In genomic region chr17:76530826-76531500, GRCh38 we compare ENCODE assay signal across 11 cellular contexts. TPM values are rescaled to one million over a fixed set of nuclear protein-coding genes. Genes with fewer than 3 reads are reported as not detected.
DNase-seq lines count a peak whose midpoint lies in the region; ATAC-seq and TF ChIP-seq lines count a peak whose summit lies in the region.
"Had no signal": no experiment of that assay in that cellular context is flagged by ENCODE, and none has a peak within 500 bp of the region (broad histone marks: within the 10 kb centered on the region; RNA-seq: fewer than 3 reads in every experiment).

No MANE protein-coding gene starts in this region.

- TF ChIP-seq CTCF in MM.1S (IDR thresholded peaks at IDR 0.05; ENCODE audit: low read length) (no peak), coronary artery (IDR thresholded peaks at IDR 0.05) (no peak), stomach (IDR thresholded peaks at IDR 0.05) (no peak), GM23338 (conservative IDR thresholded peaks at IDR 0.05; ENCODE audit: low read depth in 2 of 2) (no peak)

- H3K4ac ChIP-seq in mesenchymal stem cell (ENCODE audit: low read depth in 1 of 2, low read length in 2 of 2) = peak overlapping the region; percentile 91 to 99

- H3K4me1 ChIP-seq in MM.1S (ENCODE audit: low read length) (peaks cover 5% of the 10 kb centered on the region; the same call in 1 of the 2 replicates), mesenchymal stem cell (ENCODE audit: control insufficient read depth, insufficient read depth, low read depth, low read length) (peaks cover 44% of the 10 kb centered on the region), stomach (peaks cover 31 to 59% (median 41%) of the 10 kb centered on the region in 4 donors), GM23338 (ENCODE audit: insufficient read depth) (peaks cover 9% of the 10 kb centered on the region; the same call in 1 of the 2 replicates)

- ATAC-seq in HG03520 (IDR thresholded peaks at IDR 0.05; ENCODE audit: unreplicated experiment) (no peak), HG02973 (IDR thresholded peaks at IDR 0.05; ENCODE audit: unreplicated experiment) (no peak), GM23338 (no peak)

- intact Hi-C loops in stomach (cut with DNase I; ENCODE audit: low total_unique reads) = no loop called here

- H3F3A ChIP-seq in MM.1S (ENCODE audit: insufficient read depth, low read length) = no peaks in the 10 kb centered on the region
- 0 out of 2 replicates have a peak, but pooled peaks cover 5% of the 10 kb centered on the region for H3F3A ChIP-seq in GM23338 (replicated peaks; ENCODE audit: low read depth)

- TF ChIP-seq POLR2A in stomach (IDR thresholded peaks at IDR 0.05) = no peak

- H3K4me3 ChIP-seq in MM.1S (ENCODE audit: low read length) (no peak overlapping the region), coronary artery (peak overlapping the region; percentile 14), mesenchymal stem cell (ENCODE audit: insufficient read depth in 1 of 2, low read depth in 1 of 2, low read length in 2 of 2) (no peak overlapping the region), stomach (no peak overlapping the region), GM23338 (no peak overlapping the region)

- H3K18ac ChIP-seq in mesenchymal stem cell (ENCODE audit: low read depth in 1 of 2, low read length in 2 of 2) = peak overlapping the region; percentile 94 to 99

- H4K91ac ChIP-seq in mesenchymal stem cell (ENCODE audit: low read length) = peak overlapping the region; percentile 100

- DNase-seq in MM.1S (no peak), coronary artery (ENCODE audit: low spot score) (no peak), mesenchymal stem cell (no peak), stomach (no peak), NCI-H2171 (lab: John Stamatoyannopoulos, UW) (no peak), GM23338 (ENCODE audit: low spot score) (no peak)
- DNase-seq: activated T-cell treated with anti-CD3 and anti-CD28 coated beads, Interleukin-2, amount 50 U/mL, for 48 hours; NCI-H2107 had no signal

- no peaks in the 10 kb centered on the region for H3K9me2 ChIP-seq in MM.1S (replicated peaks; ENCODE audit: insufficient read depth, low read length)
- H3K9me2 ChIP-seq in GM23338 (ENCODE audit: insufficient read depth) = no peaks in the 10 kb centered on the region

- no peak overlapping the region for H2BK5ac ChIP-seq in mesenchymal stem cell (ENCODE audit: low read depth, low read length, poor library complexity, severe bottlenecking)

- H3K4me1 Mint-ChIP-seq in GM23338 = peaks cover 30% of the 10 kb centered on the region

- H3K36me3 ChIP-seq in MM.1S (replicated peaks; ENCODE audit: insufficient read depth, low read length) (no peaks in the 10 kb centered on the region), mesenchymal stem cell (ENCODE audit: control insufficient read depth in 1 of 2, insufficient read depth in 2 of 2, low read depth in 1 of 2, low read length in 2 of 2) (peaks cover 4 to 22% of the 10 kb centered on the region in 2 experiments), stomach (no peaks in the 10 kb centered on the region), GM23338 (ENCODE audit: insufficient read depth) (no peaks in the 10 kb centered on the region)

- 88% methylated on average over 33 of the region's 33 CpGs for WGBS in mesenchymal stem cell
- 81 to 100% (median 86%) methylated on average over 1 to 33 of the region's 33 CpGs for WGBS in stomach, 5 donors

- H3K79me1 ChIP-seq in mesenchymal stem cell (replicated peaks; ENCODE audit: low read length, poor library complexity, severe bottlenecking) = no peaks in the 10 kb centered on the region

- H3K9me3 Mint-ChIP-seq in GM23338 = no peaks in the 10 kb centered on the region

- H4K20me1 ChIP-seq in MM.1S (ENCODE audit: insufficient read depth, low read length) (no peaks in the 10 kb centered on the region), GM23338 (replicated peaks; ENCODE audit: insufficient read depth) (no peaks in the 10 kb centered on the region)

- H3K14ac ChIP-seq in mesenchymal stem cell (ENCODE audit: low read length in 2 of 2) = peak overlapping the region in 1 of 2 experiments; percentile 95

- no peak overlapping the region for H3K27ac Mint-ChIP-seq in GM23338

- H3K4me2 ChIP-seq in MM.1S (ENCODE audit: low read depth, low read length) (no peak overlapping the region), mesenchymal stem cell (ENCODE audit: low read length, poor library complexity, severe bottlenecking) (no peak overlapping the region), GM23338 (no peak overlapping the region)

- H3K79me2 ChIP-seq in MM.1S (ENCODE audit: low read length) (no peaks in the 10 kb centered on the region), GM23338 (replicated peaks; ENCODE audit: insufficient read depth) (no peaks in the 10 kb centered on the region)

- peak overlapping the region; percentile 93 for H4K8ac ChIP-seq in mesenchymal stem cell (ENCODE audit: low read length)

- peak overlapping the region in 1 of 2 experiments; percentile 56 for H3K23ac ChIP-seq in mesenchymal stem cell (ENCODE audit: low read length in 2 of 2)

- H3K4me3 Mint-ChIP-seq in GM23338 = no peak overlapping the region

- TF ChIP-seq EP300 in stomach (IDR thresholded peaks at IDR 0.05) = no peak

- H3K9me3 ChIP-seq in MM.1S (replicated peaks; ENCODE audit: insufficient read depth, low read length) (no peaks in the 10 kb centered on the region), mesenchymal stem cell (ENCODE audit: control insufficient read depth, low read length) (no peaks in the 10 kb centered on the region), stomach (no peaks in the 10 kb centered on the region)

- no peak overlapping the region for H3K27ac ChIP-seq in MM.1S (ENCODE audit: low read length)
- H3K27ac ChIP-seq in coronary artery = peak overlapping the region; percentile 90 to 91
- no peak overlapping the region for H3K27ac ChIP-seq in mesenchymal stem cell (ENCODE audit: low read length, poor library complexity, severe bottlenecking)
- peak overlapping the region; percentile 81 to 88 (median 86) for H3K27ac ChIP-seq in stomach
- no peak overlapping the region for H3K27ac ChIP-seq in GM23338 (ENCODE audit: low read depth)

- peak overlapping the region; percentile 99 for H2BK120ac ChIP-seq in mesenchymal stem cell (ENCODE audit: low read depth, low read length)

- H3K9ac ChIP-seq in MM.1S (ENCODE audit: low read length) (no peak overlapping the region), mesenchymal stem cell (ENCODE audit: low read length) (peak overlapping the region; percentile 88)

- H2BK12ac ChIP-seq in mesenchymal stem cell (ENCODE audit: low read length in 2 of 2) = peak overlapping the region; percentile 73 to 98

- H3K27me3 ChIP-seq in MM.1S (replicated peaks; ENCODE audit: insufficient read depth, low read length) (peaks cover 73% of the 10 kb centered on the region), mesenchymal stem cell (ENCODE audit: control insufficient read depth in 1 of 2, insufficient read depth in 1 of 2, low read length in 2 of 2) (no peaks in the 10 kb centered on the region), stomach (peaks cover 0 to 19% (median 0%) of the 10 kb centered on the region in 3 donors), GM23338 (ENCODE audit: insufficient read depth) (peaks cover 8% of the 10 kb centered on the region)

- peak overlapping the region; percentile 43 for H2AK5ac ChIP-seq in mesenchymal stem cell (ENCODE audit: low read length, severe bottlenecking)

- H2BK15ac ChIP-seq in mesenchymal stem cell (ENCODE audit: low read depth, poor library complexity, severe bottlenecking) = peak overlapping the region; percentile 99

- H3K36me3 Mint-ChIP-seq in GM23338 (ENCODE audit: low read depth) = no peaks in the 10 kb centered on the region

- H2AFZ ChIP-seq in MM.1S (ENCODE audit: low read length) (0 out of 2 replicates have a peak overlapping the region, but pooled peaks have one; percentile 26), mesenchymal stem cell (ENCODE audit: low read depth, low read length) (no peak overlapping the region), GM23338 (no peak overlapping the region)

- peaks cover 15% of the 10 kb centered on the region for H3K27me3 Mint-ChIP-seq in GM23338 (ENCODE audit: insufficient read depth, low read depth, poor library complexity)

TF ChIP-seq in GM23338, 12 proteins besides CTCF, POLR2A, EP300 and RAD21 (continues in another document):
- TF ChIP-seq, protein P1, sequence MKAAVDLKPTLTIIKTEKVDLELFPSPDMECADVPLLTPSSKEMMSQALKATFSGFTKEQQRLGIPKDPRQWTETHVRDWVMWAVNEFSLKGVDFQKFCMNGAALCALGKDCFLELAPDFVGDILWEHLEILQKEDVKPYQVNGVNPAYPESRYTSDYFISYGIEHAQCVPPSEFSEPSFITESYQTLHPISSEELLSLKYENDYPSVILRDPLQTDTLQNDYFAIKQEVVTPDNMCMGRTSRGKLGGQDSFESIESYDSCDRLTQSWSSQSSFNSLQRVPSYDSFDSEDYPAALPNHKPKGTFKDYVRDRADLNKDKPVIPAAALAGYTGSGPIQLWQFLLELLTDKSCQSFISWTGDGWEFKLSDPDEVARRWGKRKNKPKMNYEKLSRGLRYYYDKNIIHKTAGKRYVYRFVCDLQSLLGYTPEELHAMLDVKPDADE (IDR thresholded peaks at IDR 0.05) = no peak
- TF ChIP-seq STAT1 (IDR thresholded peaks at IDR 0.05; ENCODE audit: unreplicated experiment) = no peak

RNA-seq across cellular contexts. Expression of gene CYGB, which starts 6.5 kb away (rescaled TPM):
- polyA plus RNA-seq in mesenchymal stem cell (2013, experiment 1 of 2) = 313 TPM
- 315 TPM for polyA plus RNA-seq in mesenchymal stem cell (2013, experiment 2 of 2)
- 10 to 100 TPM in 3 of 5 donors, 1 to 10 TPM in 1, not detected in 1; 6.8 to 40.4 (median 28.4) TPM for total RNA-seq in stomach
- polyA plus RNA-seq in stomach (100 to 1,000 TPM in 1 of 3 donors, 10 to 100 TPM in 1, 1 to 10 TPM in 1; 9.9 to 101 (median 65.1) TPM), GM23338 (2016; fragmentation: Nextera tagmentation; extraction: Ambion mirVana) (0.85 and 1.2 TPM in 2 replicates)
- 1.7 and 2.1 TPM in 2 replicates for total RNA-seq in GM23338 (2014; rRNA removed; shearing (Covaris generic))
- total RNA-seq: HT-29 had no signal

RNA-seq across cellular contexts. Expression of gene PRCD, which starts 8.9 kb away (rescaled TPM):
- polyA plus RNA-seq in mesenchymal stem cell (2013, experiment 1 of 2) = 13.5 TPM
- 14.0 TPM for polyA plus RNA-seq in mesenchymal stem cell (2013, experiment 2 of 2)
- 1 to 10 TPM in 1 of 5 donors, under 1 TPM in 1, not detected in 3; 0.72 to 5.7 TPM for total RNA-seq in stomach
- polyA plus RNA-seq in stomach (10 to 100 TPM in 1 of 3 donors, 1 to 10 TPM in 2; 3.6 to 12.2 (median 4.2) TPM), GM23338 (2016; fragmentation: Nextera tagmentation; extraction: Ambion mirVana) (1.6 and 2.5 TPM in 2 replicates)
- total RNA-seq in GM23338 (2014; rRNA removed; shearing (Covaris generic)) = 0.38 and 0.50 TPM in 2 replicates
- total RNA-seq: HT-29 had no signal

RNA-seq across cellular contexts. Expression of gene RHBDF2, which starts 29.7 kb away (rescaled TPM):
- polyA plus RNA-seq in mesenchymal stem cell (2013, experiment 1 of 2) = 19.9 TPM
- 18.4 TPM for polyA plus RNA-seq in mesenchymal stem cell (2013, experiment 2 of 2)
- total RNA-seq in stomach = 100 to 1,000 TPM in 2 of 5 donors, 10 to 100 TPM in 3; 16.9 to 175 (median 43.8) TPM
- polyA plus RNA-seq in stomach (10 to 100 TPM in 1 of 3 donors, 1 to 10 TPM in 2; 4.6 to 17.5 (median 9.2) TPM), GM23338 (2016; fragmentation: Nextera tagmentation; extraction: Ambion mirVana) (9.4 and 10.5 TPM in 2 replicates)
- total RNA-seq in GM23338 (2014; rRNA removed; shearing (Covaris generic)) = 19.5 and 29.5 TPM in 2 replicates

RNA-seq across cellular contexts. Expression of gene ST6GALNAC2, which starts 54.7 kb away (rescaled TPM):
- polyA plus RNA-seq in mesenchymal stem cell (2013, experiment 1 of 2) = 0.72 TPM
- 0.78 TPM for polyA plus RNA-seq in mesenchymal stem cell (2013, experiment 2 of 2)
- 10 to 100 TPM in 2 of 5 donors, 1 to 10 TPM in 3; 1.2 to 17.8 (median 3.6) TPM for total RNA-seq in stomach
- 10 to 100 TPM in 1 of 3 donors, 1 to 10 TPM in 2; 3.9 to 17.1 (median 5.5) TPM for polyA plus RNA-seq in stomach
- total RNA-seq in GM23338 (2014; rRNA removed; shearing (Covaris generic)) = 0.31 TPM in 1 of 2 replicates, not detected in the other
- not detected in 2 replicates for polyA plus RNA-seq in GM23338 (2016; fragmentation: Nextera tagmentation; extraction: Ambion mirVana)

Comparison
In these comparisons a context has a peak if more than half of its experiments do, and no peak if none do; other contexts are left out.
1. H3K27ac ChIP-seq: peak in coronary artery (2 of 2) and stomach (5 of 5); none in MM.1S (single experiment), mesenchymal stem cell (single experiment) and GM23338 (single experiment).